Comparison of ENCODE assay signal across 8 cellular contexts in genomic region chr10:46268076-46268881, GRCh38.
DNase-seq lines count a peak whose midpoint lies in the region; ATAC-seq lines count a peak whose summit lies in the region.

No MANE protein-coding gene starts in this region.

- ATAC-seq in GM19395 (IDR thresholded peaks at IDR 0.05; ENCODE audit: unreplicated experiment) (peak; percentile 88), HG03558 (IDR thresholded peaks at IDR 0.05; ENCODE audit: extremely low read depth, unreplicated experiment) (peak; percentile 80)

- DNase-seq in activated effector memory CD4-positive, alpha-beta T cell treated with Interleukin-2 at 50 U/mL for 16 hours = peak; percentile 47
- peak; percentile 20 to 42 for DNase-seq in stimulated activated CD8-positive, alpha-beta memory T cell treated with anti-CD3 and anti-CD28 coated beads, Interleukin-2, amount 100 ng/mL, for 48 hours (ENCODE audit: low read depth in 2 of 2)
- DNase-seq in DMS 273 treated with DMSO at 0.1 percent for 48 hours (lab: John Stamatoyannopoulos, UW) (no peak), GM03348 (ENCODE audit: low spot score) (no peak), anterior cingulate cortex (lab: John Stamatoyannopoulos, UW) (no peak), dedifferentiated amniotic fluid mesenchymal stem cell (ENCODE audit: extremely low spot score) (no peak)

Comparison
In these comparisons a context has a peak if more than half of its experiments do, and no peak if none do; other contexts are left out.
1. DNase-seq: peak in activated effector memory CD4-positive, alpha-beta T cell treated with Interleukin-2 at 50 U/mL for 16 hours (single experiment) and stimulated activated CD8-positive, alpha-beta memory T cell treated with anti-CD3 and anti-CD28 coated beads, Interleukin-2, amount 100 ng/mL, for 48 hours (2 of 2); none in DMS 273 treated with DMSO at 0.1 percent for 48 hours (single experiment), GM03348 (single experiment), anterior cingulate cortex (0 of 58) and dedifferentiated amniotic fluid mesenchymal stem cell (single experiment).